Comparison of ENCODE assay signal across 1 cellular context in genomic region chr17:81328925-81329278, GRCh38.
TF ChIP-seq lines count a peak whose summit lies in the region.

No MANE protein-coding gene starts in this region.

TF ChIP-seq in HCT116, 20 proteins besides CTCF, POLR2A, EP300 and RAD21 (continued from another document):
- no peak for TF ChIP-seq FOSL1 (IDR thresholded peaks at IDR 0.05; ENCODE audit: low read depth)
- no peak for TF ChIP-seq CEBPB (IDR thresholded peaks at IDR 0.05; ENCODE audit: low read depth)
- TF ChIP-seq ZNF274 (IDR thresholded peaks at IDR 0.05; ENCODE audit: low read depth, low read length), result no peak
